10 cellular contexts compared by ENCODE assay signal in genomic region chr3:193496658-193497057, GRCh38. TPM values are rescaled to one million over a fixed set of nuclear protein-coding genes. Genes with fewer than 3 reads are reported as not detected.
"Had no signal": no experiment of that assay in that cellular context is flagged by ENCODE, and none has a peak within 500 bp of the region (broad histone marks: within the 10 kb centered on the region; RNA-seq: fewer than 3 reads in every experiment).

No MANE protein-coding gene starts in this region.

- H3K4me1 ChIP-seq: HAP-1 had no signal

- H3K9me3 ChIP-seq: HAP-1 had no signal

- FAIRE-seq: H1, H54 had no signal

- H3K27ac ChIP-seq: GM23248 had no signal

- H3K4me3 ChIP-seq: GM23248, GM23338, HAP-1 had no signal

- DNase-seq: GM23248, GOT3, H7, H9, HCEC 1CT, HFFc6 had no signal

- H3K36me3 ChIP-seq: HAP-1 had no signal

- H3K9ac ChIP-seq: GM23248 had no signal

RNA-seq across cellular contexts. Expression of gene ATP13A4, which starts 58.0 kb away (rescaled TPM):
- total RNA-seq: GM23248, GM23338, H1, HFFc6 had no signal
- polyA plus RNA-seq: GM23248, GM23338 had no signal
